10 cellular contexts compared by ENCODE assay signal in the genomic region with DNA sequence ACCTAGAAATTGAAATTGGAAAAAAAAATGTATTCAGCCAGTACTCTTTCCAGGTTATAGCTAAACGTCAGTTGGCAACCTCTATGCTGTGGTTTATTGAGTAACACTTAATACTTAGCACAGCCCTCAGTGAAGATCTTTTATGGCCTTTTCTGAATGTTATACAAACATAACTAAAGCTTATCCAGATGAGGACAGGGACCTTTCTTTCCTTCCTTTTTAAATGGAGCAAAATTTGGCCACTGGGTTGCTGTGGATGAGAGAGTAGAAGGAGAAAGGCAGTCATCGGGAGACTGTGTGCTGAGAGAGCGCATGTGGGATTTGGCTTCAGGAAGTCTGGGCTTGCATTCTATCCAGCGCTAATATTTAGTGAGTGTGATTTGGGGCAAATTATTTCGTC. TPM values are rescaled to one million over a fixed set of nuclear protein-coding genes. Genes with fewer than 3 reads are reported as not detected.
DNase-seq lines count a peak whose midpoint lies in the region; ATAC-seq and TF ChIP-seq lines count a peak whose summit lies in the region.
"Had no signal": no experiment of that assay in that cellular context is flagged by ENCODE, and none has a peak within 500 bp of the region (broad histone marks: within the 10 kb centered on the region; RNA-seq: fewer than 3 reads in every experiment).

No MANE protein-coding gene starts in this region.

- peaks cover 87% of the 10 kb centered on the region for H3K4me1 Mint-ChIP-seq in HFFc6 (ENCODE audit: low read depth)

- H3K4me3 ChIP-seq in RWPE2 (ENCODE audit: severe bottlenecking) (no peak overlapping the region), heart left ventricle (no peak overlapping the region), upper lobe of left lung (no peak overlapping the region)

- intact Hi-C loops in heart left ventricle (cut with DNase I) = no loop called here

- H3K4me1 ChIP-seq in RWPE2 (ENCODE audit: insufficient read depth, poor library complexity, severe bottlenecking) = peaks cover 45% of the 10 kb centered on the region
- peaks cover 7 to 80% (median 46%) of the 10 kb centered on the region in 12 donors for H3K4me1 ChIP-seq in heart left ventricle
- H3K4me1 ChIP-seq in upper lobe of left lung = peaks cover 20 to 66% (median 32%) of the 10 kb centered on the region in 4 donors

- H3K27me3 Mint-ChIP-seq in HFFc6 (ENCODE audit: insufficient read depth) = no peaks in the 10 kb centered on the region

- peak; percentile 70 for ATAC-seq in RWPE2 (ENCODE audit: low read depth)
- ATAC-seq in heart left ventricle = peak in 3 of 4 donors; percentile 14 to 49 (median 44)
- ATAC-seq in upper lobe of left lung (ENCODE audit: low FRiP score in 2 of 2) = peak; percentile 30 to 73
- no peak for ATAC-seq in HG02970 (IDR thresholded peaks at IDR 0.05; ENCODE audit: low FRiP score, unreplicated experiment)

- 38 to 50% (median 41%) methylated on average over 5 of the region's 5 CpGs for WGBS in heart left ventricle, 4 donors
- WGBS in upper lobe of left lung, 2 donors = 34 to 43% methylated on average over 5 of the region's 5 CpGs

- H3K27me3 ChIP-seq in RWPE2 (ENCODE audit: insufficient read depth, poor library complexity, severe bottlenecking) (no peaks in the 10 kb centered on the region), heart left ventricle (no peaks in the 10 kb centered on the region), upper lobe of left lung (no peaks in the 10 kb centered on the region)

- peak overlapping the region; percentile 74 for H3K4me3 Mint-ChIP-seq in HFFc6

- DNase-seq in HFFc6 (peak; percentile 76), RWPE2 (ENCODE audit: low spot score) (no peak), heart left ventricle (no peak), upper lobe of left lung (no peak), T-helper 1 cell (no peak), HK-2 (ENCODE audit: unreplicated experiment) (no peak)
- DNase-seq: dermis blood vessel endothelial cell, NCI-H510A, nucleus accumbens had no signal

- peak overlapping the region; percentile 89 for H3K27ac Mint-ChIP-seq in HFFc6

- H3K27ac ChIP-seq in RWPE2 (ENCODE audit: poor library complexity, severe bottlenecking) = peak overlapping the region; percentile 57
- H3K27ac ChIP-seq in heart left ventricle = peak overlapping the region in 6 of 12 donors; percentile 24 to 73 (median 55)
- H3K27ac ChIP-seq in upper lobe of left lung = no peak overlapping the region

- peaks cover 7% of the 10 kb centered on the region for H3K36me3 Mint-ChIP-seq in HFFc6 (ENCODE audit: low read depth)

- TF ChIP-seq POLR2A in heart left ventricle (IDR thresholded peaks at IDR 0.05) = no peak
- no peak for TF ChIP-seq POLR2A in upper lobe of left lung (IDR thresholded peaks at IDR 0.05)

- H3K9me3 Mint-ChIP-seq in HFFc6 = no peaks in the 10 kb centered on the region

- H3K36me3 ChIP-seq in RWPE2 (ENCODE audit: low read depth) (no peaks in the 10 kb centered on the region), heart left ventricle (no peaks in the 10 kb centered on the region), upper lobe of left lung (no peaks in the 10 kb centered on the region)

- H3K9me3 ChIP-seq in RWPE2 (ENCODE audit: severe bottlenecking) (no peaks in the 10 kb centered on the region), heart left ventricle (no peaks in the 10 kb centered on the region), upper lobe of left lung (no peaks in the 10 kb centered on the region)

- TF ChIP-seq EP300 in upper lobe of left lung (IDR thresholded peaks at IDR 0.05) = no peak

- TF ChIP-seq CTCF in HFFc6 (IDR thresholded peaks at IDR 0.05) (no peak), RWPE2 (IDR thresholded peaks at IDR 0.05; ENCODE audit: poor library complexity, severe bottlenecking) (no peak), heart left ventricle (IDR thresholded peaks at IDR 0.05) (no peak), upper lobe of left lung (IDR thresholded peaks at IDR 0.05) (no peak)

RNA-seq across cellular contexts. Expression of gene IGF1R, which starts 36.1 kb away (rescaled TPM):
- total RNA-seq in HFFc6 (2021; fragmentation: NEBNext Ultra II Directional; extraction: Animal tissue kit (Norgen Biotek cat#: 25700)) = 10 to 100 TPM; 46.7 to 61.9 (median 50.1) TPM
- 10 to 100 TPM; 26.0 to 93.1 (median 47.5) TPM for total RNA-seq in heart left ventricle
- polyA plus RNA-seq in heart left ventricle = 10 to 100 TPM in 1 of 2 donors, 1 to 10 TPM in 1; 7.4 to 12.5 TPM
- total RNA-seq in upper lobe of left lung = 100 to 1,000 TPM in 2 of 6 donors, 10 to 100 TPM in 4; 31.0 to 142 (median 63.8) TPM
